Comparison of ENCODE assay signal across 1 cellular context in the genomic region with DNA sequence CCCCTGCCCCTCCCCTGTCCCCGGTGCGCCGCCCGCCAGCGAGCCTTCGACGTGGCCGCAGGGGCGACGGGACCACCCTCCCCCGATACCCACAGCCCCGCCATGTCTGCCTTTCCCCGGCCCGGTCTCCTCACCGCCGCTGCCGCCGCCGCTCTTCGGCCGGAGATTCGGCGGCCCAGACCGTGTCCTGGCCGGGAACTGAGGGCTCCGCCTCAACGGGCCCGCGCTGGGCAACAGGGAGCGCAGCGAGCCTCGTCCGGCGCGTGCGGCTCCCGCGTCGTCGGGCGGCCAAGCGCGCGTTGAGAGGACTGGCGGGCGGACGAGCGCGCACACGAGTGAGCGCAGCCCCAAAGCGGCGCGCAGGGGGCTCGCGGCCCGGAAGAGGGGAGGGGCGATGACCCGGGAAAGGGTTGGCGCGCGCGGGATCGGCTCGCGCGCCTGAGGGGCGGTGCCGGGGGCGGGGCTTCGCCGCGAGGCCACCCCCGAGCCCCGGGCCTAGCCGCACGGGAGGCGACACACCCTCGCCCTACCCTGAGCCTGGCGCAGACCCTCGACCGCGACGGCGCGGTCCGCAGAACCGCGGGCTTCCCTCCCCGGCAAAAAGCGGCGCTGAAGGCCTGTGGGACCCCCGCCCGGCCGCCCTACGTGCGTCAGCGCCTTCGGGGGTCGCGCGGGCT.
TF ChIP-seq lines count a peak whose summit lies in the region.

A gene with protein sequence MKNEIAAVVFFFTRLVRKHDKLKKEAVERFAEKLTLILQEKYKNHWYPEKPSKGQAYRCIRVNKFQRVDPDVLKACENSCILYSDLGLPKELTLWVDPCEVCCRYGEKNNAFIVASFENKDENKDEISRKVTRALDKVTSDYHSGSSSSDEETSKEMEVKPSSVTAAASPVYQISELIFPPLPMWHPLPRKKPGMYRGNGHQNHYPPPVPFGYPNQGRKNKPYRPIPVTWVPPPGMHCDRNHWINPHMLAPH (minus strand): TSS at position 337 of the 677 bp plus-strand sequence. CDS start 3,757 bp downstream, outside the sequence.

TF ChIP-seq in K562, 482 proteins besides CTCF, POLR2A, EP300 and RAD21 (continued from another document and continues in another):
- TF ChIP-seq, protein P1, sequence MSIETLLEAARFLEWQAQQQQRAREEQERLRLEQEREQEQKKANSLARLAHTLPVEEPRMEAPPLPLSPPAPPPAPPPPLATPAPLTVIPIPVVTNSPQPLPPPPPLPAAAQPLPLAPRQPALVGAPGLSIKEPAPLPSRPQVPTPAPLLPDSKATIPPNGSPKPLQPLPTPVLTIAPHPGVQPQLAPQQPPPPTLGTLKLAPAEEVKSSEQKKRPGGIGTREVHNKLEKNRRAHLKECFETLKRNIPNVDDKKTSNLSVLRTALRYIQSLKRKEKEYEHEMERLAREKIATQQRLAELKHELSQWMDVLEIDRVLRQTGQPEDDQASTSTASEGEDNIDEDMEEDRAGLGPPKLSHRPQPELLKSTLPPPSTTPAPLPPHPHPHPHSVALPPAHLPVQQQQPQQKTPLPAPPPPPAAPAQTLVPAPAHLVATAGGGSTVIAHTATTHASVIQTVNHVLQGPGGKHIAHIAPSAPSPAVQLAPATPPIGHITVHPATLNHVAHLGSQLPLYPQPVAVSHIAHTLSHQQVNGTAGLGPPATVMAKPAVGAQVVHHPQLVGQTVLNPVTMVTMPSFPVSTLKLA (conservative IDR thresholded peaks at IDR 0.05), result peak in 1 of 2 experiments; percentile 72; a peak in 1 of 4 replicates
- TF ChIP-seq, protein P2, sequence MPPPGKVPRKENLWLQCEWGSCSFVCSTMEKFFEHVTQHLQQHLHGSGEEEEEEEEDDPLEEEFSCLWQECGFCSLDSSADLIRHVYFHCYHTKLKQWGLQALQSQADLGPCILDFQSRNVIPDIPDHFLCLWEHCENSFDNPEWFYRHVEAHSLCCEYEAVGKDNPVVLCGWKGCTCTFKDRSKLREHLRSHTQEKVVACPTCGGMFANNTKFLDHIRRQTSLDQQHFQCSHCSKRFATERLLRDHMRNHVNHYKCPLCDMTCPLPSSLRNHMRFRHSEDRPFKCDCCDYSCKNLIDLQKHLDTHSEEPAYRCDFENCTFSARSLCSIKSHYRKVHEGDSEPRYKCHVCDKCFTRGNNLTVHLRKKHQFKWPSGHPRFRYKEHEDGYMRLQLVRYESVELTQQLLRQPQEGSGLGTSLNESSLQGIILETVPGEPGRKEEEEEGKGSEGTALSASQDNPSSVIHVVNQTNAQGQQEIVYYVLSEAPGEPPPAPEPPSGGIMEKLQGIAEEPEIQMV (tag; conservative IDR thresholded peaks at IDR 0.05; ENCODE audit: low read depth), result no peak
- peak; percentile 97 for TF ChIP-seq CTBP1 (IDR thresholded peaks at IDR 0.05; ENCODE audit: borderline replicate concordance)
- TF ChIP-seq TBP (optimal IDR thresholded peaks at IDR 0.05; ENCODE audit: low read depth, low read length), result peak; percentile 94
- TF ChIP-seq TCF7 (IDR thresholded peaks at IDR 0.05; ENCODE audit: borderline replicate concordance), result no peak
- peak; percentile 77 for TF ChIP-seq CCNT2 (IDR thresholded peaks at IDR 0.05; ENCODE audit: borderline replicate concordance, extremely low read depth, insufficient read length, low read depth, low read length)
- TF ChIP-seq ZNF77 (CRISPR knock-in tag; IDR thresholded peaks at IDR 0.05), result no peak
- no peak for TF ChIP-seq RCOR1 (IDR thresholded peaks at IDR 0.05; ENCODE audit: borderline replicate concordance in 1 of 2, low read depth in 2 of 2, low read length in 2 of 2)
- TF ChIP-seq POLR2AphosphoS5 (IDR thresholded peaks at IDR 0.05; ENCODE audit: control insufficient read depth, insufficient read depth, low read depth, low read length), result peak; percentile 91
- TF ChIP-seq RBM25 (IDR thresholded peaks at IDR 0.05; ENCODE audit: low read depth, low read length, severe bottlenecking), result peak; percentile 38
- TF ChIP-seq ZNF431 (CRISPR knock-in tag; IDR thresholded peaks at IDR 0.05), result peak; percentile 63
- TF ChIP-seq, protein P3, sequence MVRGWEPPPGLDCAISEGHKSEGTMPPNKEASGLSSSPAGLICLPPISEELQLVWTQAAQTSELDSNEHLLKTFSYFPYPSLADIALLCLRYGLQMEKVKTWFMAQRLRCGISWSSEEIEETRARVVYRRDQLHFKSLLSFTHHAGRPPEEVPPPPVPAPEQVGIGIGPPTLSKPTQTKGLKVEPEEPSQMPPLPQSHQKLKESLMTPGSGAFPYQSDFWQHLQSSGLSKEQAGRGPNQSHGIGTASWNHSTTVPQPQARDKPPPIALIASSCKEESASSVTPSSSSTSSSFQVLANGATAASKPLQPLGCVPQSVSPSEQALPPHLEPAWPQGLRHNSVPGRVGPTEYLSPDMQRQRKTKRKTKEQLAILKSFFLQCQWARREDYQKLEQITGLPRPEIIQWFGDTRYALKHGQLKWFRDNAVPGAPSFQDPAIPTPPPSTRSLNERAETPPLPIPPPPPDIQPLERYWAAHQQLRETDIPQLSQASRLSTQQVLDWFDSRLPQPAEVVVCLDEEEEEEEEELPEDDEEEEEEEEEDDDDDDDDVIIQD (CRISPR knock-in tag; IDR thresholded peaks at IDR 0.05), result no peak
- TF ChIP-seq ZNF124 (CRISPR knock-in tag; IDR thresholded peaks at IDR 0.05), result no peak
- TF ChIP-seq, protein P4, sequence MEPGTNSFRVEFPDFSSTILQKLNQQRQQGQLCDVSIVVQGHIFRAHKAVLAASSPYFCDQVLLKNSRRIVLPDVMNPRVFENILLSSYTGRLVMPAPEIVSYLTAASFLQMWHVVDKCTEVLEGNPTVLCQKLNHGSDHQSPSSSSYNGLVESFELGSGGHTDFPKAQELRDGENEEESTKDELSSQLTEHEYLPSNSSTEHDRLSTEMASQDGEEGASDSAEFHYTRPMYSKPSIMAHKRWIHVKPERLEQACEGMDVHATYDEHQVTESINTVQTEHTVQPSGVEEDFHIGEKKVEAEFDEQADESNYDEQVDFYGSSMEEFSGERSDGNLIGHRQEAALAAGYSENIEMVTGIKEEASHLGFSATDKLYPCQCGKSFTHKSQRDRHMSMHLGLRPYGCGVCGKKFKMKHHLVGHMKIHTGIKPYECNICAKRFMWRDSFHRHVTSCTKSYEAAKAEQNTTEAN (CRISPR knock-in tag; IDR thresholded peaks at IDR 0.05), result peak; percentile 48; the same call in 1 of the 2 replicates
- no peak for TF ChIP-seq MCM3 (IDR thresholded peaks at IDR 0.05)
- TF ChIP-seq XRCC4 (IDR thresholded peaks at IDR 0.05; ENCODE audit: extremely low read depth, insufficient read depth, insufficient read length), result no peak
- no peak for TF ChIP-seq BDP1 (IDR thresholded peaks at IDR 0.05; ENCODE audit: insufficient read depth, insufficient read length)
- peak; percentile 76 for TF ChIP-seq ZFX (CRISPR knock-in tag; IDR thresholded peaks at IDR 0.05)
- TF ChIP-seq, protein P5, sequence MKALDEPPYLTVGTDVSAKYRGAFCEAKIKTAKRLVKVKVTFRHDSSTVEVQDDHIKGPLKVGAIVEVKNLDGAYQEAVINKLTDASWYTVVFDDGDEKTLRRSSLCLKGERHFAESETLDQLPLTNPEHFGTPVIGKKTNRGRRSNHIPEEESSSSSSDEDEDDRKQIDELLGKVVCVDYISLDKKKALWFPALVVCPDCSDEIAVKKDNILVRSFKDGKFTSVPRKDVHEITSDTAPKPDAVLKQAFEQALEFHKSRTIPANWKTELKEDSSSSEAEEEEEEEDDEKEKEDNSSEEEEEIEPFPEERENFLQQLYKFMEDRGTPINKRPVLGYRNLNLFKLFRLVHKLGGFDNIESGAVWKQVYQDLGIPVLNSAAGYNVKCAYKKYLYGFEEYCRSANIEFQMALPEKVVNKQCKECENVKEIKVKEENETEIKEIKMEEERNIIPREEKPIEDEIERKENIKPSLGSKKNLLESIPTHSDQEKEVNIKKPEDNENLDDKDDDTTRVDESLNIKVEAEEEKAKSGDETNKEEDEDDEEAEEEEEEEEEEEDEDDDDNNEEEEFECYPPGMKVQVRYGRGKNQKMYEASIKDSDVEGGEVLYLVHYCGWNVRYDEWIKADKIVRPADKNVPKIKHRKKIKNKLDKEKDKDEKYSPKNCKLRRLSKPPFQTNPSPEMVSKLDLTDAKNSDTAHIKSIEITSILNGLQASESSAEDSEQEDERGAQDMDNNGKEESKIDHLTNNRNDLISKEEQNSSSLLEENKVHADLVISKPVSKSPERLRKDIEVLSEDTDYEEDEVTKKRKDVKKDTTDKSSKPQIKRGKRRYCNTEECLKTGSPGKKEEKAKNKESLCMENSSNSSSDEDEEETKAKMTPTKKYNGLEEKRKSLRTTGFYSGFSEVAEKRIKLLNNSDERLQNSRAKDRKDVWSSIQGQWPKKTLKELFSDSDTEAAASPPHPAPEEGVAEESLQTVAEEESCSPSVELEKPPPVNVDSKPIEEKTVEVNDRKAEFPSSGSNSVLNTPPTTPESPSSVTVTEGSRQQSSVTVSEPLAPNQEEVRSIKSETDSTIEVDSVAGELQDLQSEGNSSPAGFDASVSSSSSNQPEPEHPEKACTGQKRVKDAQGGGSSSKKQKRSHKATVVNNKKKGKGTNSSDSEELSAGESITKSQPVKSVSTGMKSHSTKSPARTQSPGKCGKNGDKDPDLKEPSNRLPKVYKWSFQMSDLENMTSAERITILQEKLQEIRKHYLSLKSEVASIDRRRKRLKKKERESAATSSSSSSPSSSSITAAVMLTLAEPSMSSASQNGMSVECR (CRISPR knock-in tag; IDR thresholded peaks at IDR 0.05), result peak; percentile 76; the same call in 1 of the 2 replicates
- TF ChIP-seq SMARCA5 (IDR thresholded peaks at IDR 0.05), result no peak
- TF ChIP-seq ZFP30 (CRISPR knock-in tag; IDR thresholded peaks at IDR 0.05; ENCODE audit: borderline replicate concordance), result no peak
- TF ChIP-seq, protein P6, sequence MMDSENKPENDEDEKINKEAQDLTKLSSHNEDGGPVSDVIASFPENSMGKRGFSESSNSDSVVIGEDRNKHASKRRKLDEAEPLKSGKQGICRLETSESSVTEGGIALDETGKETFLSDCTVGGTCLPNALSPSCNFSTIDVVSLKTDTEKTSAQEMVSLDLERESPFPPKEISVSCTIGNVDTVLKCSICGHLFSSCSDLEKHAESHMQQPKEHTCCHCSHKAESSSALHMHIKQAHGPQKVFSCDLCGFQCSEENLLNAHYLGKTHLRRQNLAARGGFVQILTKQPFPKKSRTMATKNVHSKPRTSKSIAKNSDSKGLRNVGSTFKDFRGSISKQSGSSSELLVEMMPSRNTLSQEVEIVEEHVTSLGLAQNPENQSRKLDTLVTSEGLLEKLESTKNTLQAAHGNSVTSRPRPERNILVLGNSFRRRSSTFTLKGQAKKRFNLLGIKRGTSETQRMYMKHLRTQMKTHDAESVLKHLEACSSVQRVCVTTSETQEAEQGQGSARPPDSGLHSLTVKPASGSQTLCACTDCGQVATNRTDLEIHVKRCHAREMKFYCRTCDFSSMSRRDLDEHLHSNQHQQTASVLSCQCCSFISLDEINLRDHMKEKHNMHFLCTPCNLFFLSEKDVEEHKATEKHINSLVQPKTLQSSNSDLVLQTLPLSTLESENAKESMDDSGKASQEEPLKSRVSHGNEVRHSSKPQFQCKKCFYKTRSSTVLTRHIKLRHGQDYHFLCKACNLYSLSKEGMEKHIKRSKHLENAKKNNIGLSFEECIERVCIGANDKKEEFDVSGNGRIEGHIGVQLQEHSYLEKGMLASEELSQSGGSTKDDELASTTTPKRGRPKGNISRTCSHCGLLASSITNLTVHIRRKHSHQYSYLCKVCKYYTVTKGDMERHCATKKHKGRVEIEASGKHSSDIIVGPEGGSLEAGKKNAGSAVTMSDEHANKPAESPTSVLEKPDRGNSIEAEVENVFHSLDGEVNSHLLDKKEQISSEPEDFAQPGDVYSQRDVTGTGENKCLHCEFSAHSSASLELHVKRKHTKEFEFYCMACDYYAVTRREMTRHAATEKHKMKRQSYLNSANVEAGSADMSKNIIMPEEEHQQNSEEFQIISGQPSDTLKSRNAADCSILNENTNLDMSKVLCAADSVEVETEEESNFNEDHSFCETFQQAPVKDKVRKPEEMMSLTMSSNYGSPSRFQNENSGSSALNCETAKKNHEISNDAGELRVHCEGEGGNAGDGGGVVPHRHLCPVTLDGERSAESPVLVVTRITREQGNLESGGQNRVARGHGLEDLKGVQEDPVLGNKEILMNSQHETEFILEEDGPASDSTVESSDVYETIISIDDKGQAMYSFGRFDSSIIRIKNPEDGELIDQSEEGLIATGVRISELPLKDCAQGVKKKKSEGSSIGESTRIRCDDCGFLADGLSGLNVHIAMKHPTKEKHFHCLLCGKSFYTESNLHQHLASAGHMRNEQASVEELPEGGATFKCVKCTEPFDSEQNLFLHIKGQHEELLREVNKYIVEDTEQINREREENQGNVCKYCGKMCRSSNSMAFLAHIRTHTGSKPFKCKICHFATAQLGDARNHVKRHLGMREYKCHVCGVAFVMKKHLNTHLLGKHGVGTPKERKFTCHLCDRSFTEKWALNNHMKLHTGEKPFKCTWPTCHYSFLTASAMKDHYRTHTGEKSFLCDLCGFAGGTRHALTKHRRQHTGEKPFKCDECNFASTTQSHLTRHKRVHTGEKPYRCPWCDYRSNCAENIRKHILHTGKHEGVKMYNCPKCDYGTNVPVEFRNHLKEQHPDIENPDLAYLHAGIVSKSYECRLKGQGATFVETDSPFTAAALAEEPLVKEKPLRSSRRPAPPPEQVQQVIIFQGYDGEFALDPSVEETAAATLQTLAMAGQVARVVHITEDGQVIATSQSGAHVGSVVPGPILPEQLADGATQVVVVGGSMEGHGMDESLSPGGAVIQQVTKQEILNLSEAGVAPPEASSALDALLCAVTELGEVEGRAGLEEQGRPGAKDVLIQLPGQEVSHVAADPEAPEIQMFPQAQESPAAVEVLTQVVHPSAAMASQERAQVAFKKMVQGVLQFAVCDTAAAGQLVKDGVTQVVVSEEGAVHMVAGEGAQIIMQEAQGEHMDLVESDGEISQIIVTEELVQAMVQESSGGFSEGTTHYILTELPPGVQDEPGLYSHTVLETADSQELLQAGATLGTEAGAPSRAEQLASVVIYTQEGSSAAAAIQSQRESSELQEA (IDR thresholded peaks at IDR 0.05; ENCODE audit: low read depth), result no peak
- TF ChIP-seq BCOR (IDR thresholded peaks at IDR 0.05), result no peak
- TF ChIP-seq NCOA6 (IDR thresholded peaks at IDR 0.05), result 0 out of 2 replicates have a peak, but pooled peaks have one; percentile 57
- TF ChIP-seq DNMT1 (IDR thresholded peaks at IDR 0.05), result no peak
- TF ChIP-seq HNRNPLL (IDR thresholded peaks at IDR 0.05; ENCODE audit: low read depth, low read length, poor library complexity, severe bottlenecking), result no peak
- TF ChIP-seq, protein P7, sequence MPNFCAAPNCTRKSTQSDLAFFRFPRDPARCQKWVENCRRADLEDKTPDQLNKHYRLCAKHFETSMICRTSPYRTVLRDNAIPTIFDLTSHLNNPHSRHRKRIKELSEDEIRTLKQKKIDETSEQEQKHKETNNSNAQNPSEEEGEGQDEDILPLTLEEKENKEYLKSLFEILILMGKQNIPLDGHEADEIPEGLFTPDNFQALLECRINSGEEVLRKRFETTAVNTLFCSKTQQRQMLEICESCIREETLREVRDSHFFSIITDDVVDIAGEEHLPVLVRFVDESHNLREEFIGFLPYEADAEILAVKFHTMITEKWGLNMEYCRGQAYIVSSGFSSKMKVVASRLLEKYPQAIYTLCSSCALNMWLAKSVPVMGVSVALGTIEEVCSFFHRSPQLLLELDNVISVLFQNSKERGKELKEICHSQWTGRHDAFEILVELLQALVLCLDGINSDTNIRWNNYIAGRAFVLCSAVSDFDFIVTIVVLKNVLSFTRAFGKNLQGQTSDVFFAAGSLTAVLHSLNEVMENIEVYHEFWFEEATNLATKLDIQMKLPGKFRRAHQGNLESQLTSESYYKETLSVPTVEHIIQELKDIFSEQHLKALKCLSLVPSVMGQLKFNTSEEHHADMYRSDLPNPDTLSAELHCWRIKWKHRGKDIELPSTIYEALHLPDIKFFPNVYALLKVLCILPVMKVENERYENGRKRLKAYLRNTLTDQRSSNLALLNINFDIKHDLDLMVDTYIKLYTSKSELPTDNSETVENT (CRISPR knock-in tag; IDR thresholded peaks at IDR 0.05), result peak; percentile 50; the same call in 1 of the 2 replicates
- no peak for TF ChIP-seq ARNT (IDR thresholded peaks at IDR 0.05)
- TF ChIP-seq SIX5 (IDR thresholded peaks at IDR 0.05; ENCODE audit: borderline replicate concordance in 1 of 2, insufficient read depth in 1 of 2, low read depth in 1 of 2, low read length in 2 of 2), result no peak
- no peak for TF ChIP-seq EWSR1 (IDR thresholded peaks at IDR 0.05; ENCODE audit: borderline replicate concordance, low read depth, partially characterized antibody)
- TF ChIP-seq ZNF274 (IDR thresholded peaks at IDR 0.05; ENCODE audit: borderline replicate concordance, low read depth, low read length), result no peak
- peak; percentile 85 for TF ChIP-seq CXXC5 (CRISPR knock-in tag; IDR thresholded peaks at IDR 0.05)
